Comparison of ENCODE assay signal across 19 cellular contexts in genomic region chr10:67256984-67257383, GRCh38.
A peak's percentile ranks its signal among the peaks of the same experiment; 100 is the strongest.
DNase-seq lines count a peak whose midpoint lies in the region; ATAC-seq and TF ChIP-seq lines count a peak whose summit lies in the region.
"Had no signal": no experiment of that assay in that cellular context is flagged by ENCODE, and none has a peak within 500 bp of the region (broad histone marks: within the 10 kb centered on the region; RNA-seq: fewer than 3 reads in every experiment).

No MANE protein-coding gene starts in this region.

- TF ChIP-seq CTCF in cardiac fibroblast (IDR thresholded peaks at IDR 0.05; ENCODE audit: low read depth, low read length): no peak

- ATAC-seq in GM21447 (IDR thresholded peaks at IDR 0.05; ENCODE audit: unreplicated experiment): no peak
- no peak for ATAC-seq in HG03354 (IDR thresholded peaks at IDR 0.05; ENCODE audit: poor library complexity, severe bottlenecking, unreplicated experiment)
- ATAC-seq: naive thymus-derived CD4-positive, alpha-beta T cell; PC-3; sciatic nerve; stimulated activated effector memory CD8-positive, alpha-beta T cell treated with anti-CD3 and anti-CD28 coated beads, Interleukin-12 subunit alpha, Interleukin-12 subunit beta, amount 100 ng/mL, for 72 hours had no signal

- no peak overlapping the region for H3K4me3 ChIP-seq in cardiac fibroblast (replicated peaks in 1 of 2; ENCODE audit: low read depth in 2 of 2, low read length in 2 of 2)
- H3K4me3 ChIP-seq: suprapubic skin had no signal

- DNase-seq in COR-L47 (lab: John Stamatoyannopoulos, UW): peak; percentile 61
- DNase-seq in NCI-H2081 (lab: John Stamatoyannopoulos, UW): peak; percentile 37 to 78
- DNase-seq in cardiac fibroblast (ENCODE audit: low read depth in 2 of 2): peak; percentile 18
- peak; percentile 28 for DNase-seq in left kidney (ENCODE audit: low read depth, low spot score)
- no peak for DNase-seq in NCI-H187 (lab: John Stamatoyannopoulos, UW)
- no peak for DNase-seq in NCI-H345 (lab: John Stamatoyannopoulos, UW)
- DNase-seq: activated CD4-positive, alpha-beta T cell treated with anti-CD3 and anti-CD28 coated beads, Interleukin-2, amount 10 ng/mL, durations not matched to agents 7 days and 5 days; activated CD8-positive, alpha-beta memory T cell treated with anti-CD3 and anti-CD28 coated beads, Interleukin-2, amount 50 U/mL, for 4 hours; activated naive CD8-positive, alpha-beta T cell treated with anti-CD3 and anti-CD28 coated beads, Interleukin-2, amount 10 ng/mL, durations not matched to agents 7 days and 5 days; Calu3; foreskin fibroblast; naive thymus-derived CD4-positive, alpha-beta T cell; NCI-H524; PC-3 had no signal

Comparison
In these comparisons a context has a peak if more than half of its experiments do, and no peak if none do; other contexts are left out.
1. DNase-seq: peak in COR-L47 (single experiment), NCI-H2081 (2 of 2), cardiac fibroblast (2 of 2) and left kidney (single experiment); none in NCI-H187 (0 of 2) and NCI-H345 (single experiment).